Comparison of ENCODE assay signal across 8 cellular contexts in the genomic region with DNA sequence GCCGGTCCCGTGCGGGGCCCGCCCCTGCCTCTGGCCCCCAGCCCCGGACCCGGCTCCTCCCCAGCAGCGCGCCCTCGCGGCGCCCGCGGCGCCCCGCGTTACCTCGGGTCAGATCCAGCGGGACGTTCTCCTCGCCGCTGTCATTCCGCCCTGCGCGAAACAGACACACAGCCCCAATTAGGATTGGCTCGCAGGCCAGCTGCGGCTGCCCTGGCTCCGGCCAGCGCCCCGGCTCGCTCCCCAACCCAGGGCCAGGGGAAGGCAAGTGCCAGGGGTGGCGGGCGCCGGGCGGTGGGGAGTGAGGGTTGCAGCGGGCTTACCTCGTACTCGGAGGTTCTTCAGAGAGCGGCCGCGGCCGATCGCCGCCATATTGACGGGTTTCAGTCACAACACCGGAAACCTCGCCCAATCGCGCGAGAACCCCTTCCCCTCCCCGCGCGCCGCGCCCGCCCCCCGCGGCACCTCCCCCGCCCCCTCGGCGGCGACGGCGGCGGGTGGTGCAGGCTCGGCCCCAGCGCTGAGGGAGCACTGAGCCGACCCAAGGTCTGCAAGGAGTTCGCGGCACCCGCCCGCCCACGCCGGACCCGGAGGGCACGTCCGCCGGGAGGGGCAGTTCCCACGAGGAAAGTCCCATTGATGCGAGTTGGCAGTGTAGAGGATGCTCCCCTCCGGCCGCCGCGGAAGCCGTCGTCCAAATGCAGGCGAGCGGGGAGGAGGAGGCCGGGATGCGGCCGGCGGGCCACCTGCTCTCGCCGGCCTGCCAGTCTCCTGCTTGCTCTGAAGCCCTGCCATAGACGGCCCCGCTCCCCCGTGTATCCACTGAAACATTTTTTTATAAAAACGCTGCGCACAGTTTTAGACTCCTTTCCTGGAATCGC. TPM values are rescaled to one million over a fixed set of nuclear protein-coding genes. Genes with fewer than 3 reads are reported as not detected.
DNase-seq lines count a peak whose midpoint lies in the region; ATAC-seq and TF ChIP-seq lines count a peak whose summit lies in the region.

Gene RICTOR (minus strand): TSS at position 391 of the 878 bp plus-strand sequence. CDS start 22 bp downstream, at position 369.

- DNase-seq in CD4-positive, alpha-beta T cell, result peak; percentile 85 to 92 (median 88)
- DNase-seq in HK-2 (ENCODE audit: unreplicated experiment) (peak; percentile 92), NCI-H82 treated with DMSO at 0.1 percent for 48 hours (lab: John Stamatoyannopoulos, UW; ENCODE audit: unreplicated experiment) (peak; percentile 45), lower lobe of right lung (peak; percentile 95)
- DNase-seq in activated CD8-positive, alpha-beta T cell treated with anti-CD3 and anti-CD28 coated beads for 36 hours, result peak; percentile 93
- DNase-seq in stimulated activated CD4-positive, alpha-beta T cell treated with anti-CD3 and anti-CD28 coated beads, TNF-alpha, amount 100 ng/mL, for 24 hours (ENCODE audit: low read depth in 3 of 3), result peak; percentile 77 to 90 (median 80)

- H3K27ac ChIP-seq in CD4-positive, alpha-beta T cell (ENCODE audit: low read depth, low read length), result peak within 1 kb of the TSS; percentile 97
- peak within 1 kb of the TSS; percentile 97 for H3K27ac ChIP-seq in duodenal mucosa (ENCODE audit: low read depth, low read length)
- H3K27ac ChIP-seq in lower lobe of right lung, result peak within 1 kb of the TSS; percentile 98

- H3K9ac ChIP-seq in duodenal mucosa (ENCODE audit: low read depth in 1 of 2, low read length in 2 of 2), result peak within 1 kb of the TSS; percentile 82 to 92

- peaks cover 50% of the 10 kb centered on the region for H3K36me3 Mint-ChIP-seq in CD4-positive, alpha-beta T cell (ENCODE audit: low read depth)
- peaks cover 13% of the 10 kb centered on the region for H3K36me3 Mint-ChIP-seq in activated CD8-positive, alpha-beta T cell treated with anti-CD3 and anti-CD28 coated beads for 36 hours (ENCODE audit: low read depth)

- H3K4me3 ChIP-seq in duodenal mucosa (ENCODE audit: low read depth in 1 of 2, low read length in 2 of 2), result peak within 1 kb of the TSS; percentile 95 to 97
- peak within 1 kb of the TSS; percentile 91 for H3K4me3 ChIP-seq in lower lobe of right lung

- no peak for TF ChIP-seq CTCF in CD4-positive, alpha-beta T cell (IDR thresholded peaks at IDR 0.05)
- no peak for TF ChIP-seq CTCF in activated CD8-positive, alpha-beta T cell treated with anti-CD3 and anti-CD28 coated beads for 36 hours (IDR thresholded peaks at IDR 0.05)
- no peak for TF ChIP-seq CTCF in lower lobe of right lung (IDR thresholded peaks at IDR 0.05)

- CTCF ChIA-PET in CD4-positive, alpha-beta T cell (lab: Charles Lee), result interaction anchor here (1.6 kb wide), 1 partner anchor 26 kb away, joined by 3 read pairs; no protein-coding TSS in a partner anchor
- CTCF ChIA-PET in activated CD8-positive, alpha-beta T cell treated with anti-CD3 and anti-CD28 coated beads for 36 hours (lab: Charles Lee), result interaction anchor here (1.3 to 1.5 kb wide), 2 partner anchors 68 to 147 kb away, joined by 3 read pairs; no protein-coding TSS in a partner anchor

- peak; percentile 62 for ATAC-seq in CD4-positive, alpha-beta T cell (ENCODE audit: poor library complexity)
- peak; percentile 73 for ATAC-seq in GM19455 (IDR thresholded peaks at IDR 0.05; ENCODE audit: unreplicated experiment)
- ATAC-seq in activated CD8-positive, alpha-beta T cell treated with anti-CD3 and anti-CD28 coated beads for 36 hours, result peak; percentile 86
- peak; percentile 97 to 98 for ATAC-seq in lower lobe of right lung

- peak within 1 kb of the TSS; percentile 100 for H3K4me3 Mint-ChIP-seq in CD4-positive, alpha-beta T cell
- H3K4me3 Mint-ChIP-seq in activated CD8-positive, alpha-beta T cell treated with anti-CD3 and anti-CD28 coated beads for 36 hours, result peak within 1 kb of the TSS; percentile 93

- H3K36me3 ChIP-seq in duodenal mucosa (ENCODE audit: control insufficient read depth in 1 of 2, insufficient read depth in 2 of 2, low read length in 2 of 2) (no peaks in the 10 kb centered on the region), lower lobe of right lung (no peaks in the 10 kb centered on the region)

- intact Hi-C loops in CD4-positive, alpha-beta T cell (cut with DNase I, micrococcal nuclease), result loop anchor here (5.0 kb wide), 3 partner anchors 67 to 128 kb away; no protein-coding TSS in a partner anchor
- intact Hi-C loops in activated CD8-positive, alpha-beta T cell treated with anti-CD3 and anti-CD28 coated beads for 36 hours (cut with micrococcal nuclease), result loop anchor here (10.0 kb wide), 2 partner anchors 79 to 131 kb away; no protein-coding TSS in a partner anchor
- intact Hi-C loops in lower lobe of right lung (cut with DNase I), result no loop called here

- H3K4me1 Mint-ChIP-seq in CD4-positive, alpha-beta T cell (ENCODE audit: low read depth), result peaks cover 65% of the 10 kb centered on the region
- H3K4me1 Mint-ChIP-seq in activated CD8-positive, alpha-beta T cell treated with anti-CD3 and anti-CD28 coated beads for 36 hours (ENCODE audit: low read depth), result peaks cover 31% of the 10 kb centered on the region

- H3K9me3 ChIP-seq in CD4-positive, alpha-beta T cell (ENCODE audit: control insufficient read depth, low read length), result no peaks in the 10 kb centered on the region
- H3K9me3 ChIP-seq in duodenal mucosa (ENCODE audit: control insufficient read depth in 1 of 2, low read length in 2 of 2) (no peaks in the 10 kb centered on the region), lower lobe of right lung (no peaks in the 10 kb centered on the region)

- H3K27me3 Mint-ChIP-seq in CD4-positive, alpha-beta T cell, result peaks cover 11% of the 10 kb centered on the region
- peaks cover 22% of the 10 kb centered on the region for H3K27me3 Mint-ChIP-seq in activated CD8-positive, alpha-beta T cell treated with anti-CD3 and anti-CD28 coated beads for 36 hours

- POLR2A ChIA-PET in CD4-positive, alpha-beta T cell (lab: Charles Lee), result interaction anchor here (0.6 to 1.9 kb wide), 11 partner anchors 12 to 144 kb away, joined by 3 to 10 read pairs (median 5); no protein-coding TSS in a partner anchor
- POLR2A ChIA-PET in activated CD8-positive, alpha-beta T cell treated with anti-CD3 and anti-CD28 coated beads for 36 hours (lab: Charles Lee), result interaction anchor here (0.9 to 1.6 kb wide), 2 partner anchors 15 to 113 kb away, joined by 3 read pairs; no protein-coding TSS in a partner anchor

- peaks cover 18% of the 10 kb centered on the region for H3K27me3 ChIP-seq in CD4-positive, alpha-beta T cell (ENCODE audit: control insufficient read depth, insufficient read depth, low read length)
- no peaks in the 10 kb centered on the region for H3K27me3 ChIP-seq in duodenal mucosa (ENCODE audit: control insufficient read depth in 1 of 2, insufficient read depth in 2 of 2, low read length in 2 of 2)
- no peaks in the 10 kb centered on the region for H3K27me3 ChIP-seq in lower lobe of right lung (ENCODE audit: low read depth)

- H3K4me1 ChIP-seq in duodenal mucosa (ENCODE audit: control insufficient read depth in 1 of 2, insufficient read depth in 2 of 2, low read length in 2 of 2), result peaks cover 16 to 19% of the 10 kb centered on the region in 2 donors
- H3K4me1 ChIP-seq in lower lobe of right lung, result peaks cover 47% of the 10 kb centered on the region

- no peaks in the 10 kb centered on the region for H3K9me3 Mint-ChIP-seq in CD4-positive, alpha-beta T cell
- no peaks in the 10 kb centered on the region for H3K9me3 Mint-ChIP-seq in activated CD8-positive, alpha-beta T cell treated with anti-CD3 and anti-CD28 coated beads for 36 hours

- peak within 1 kb of the TSS; percentile 100 for H3K27ac Mint-ChIP-seq in CD4-positive, alpha-beta T cell
- peak within 1 kb of the TSS; percentile 92 for H3K27ac Mint-ChIP-seq in activated CD8-positive, alpha-beta T cell treated with anti-CD3 and anti-CD28 coated beads for 36 hours

RNA-seq across cellular contexts. Expression of gene RICTOR, which starts in this region (rescaled TPM):
- total RNA-seq in CD4-positive, alpha-beta T cell, result 100 to 1,000 TPM; 125 TPM
- total RNA-seq in activated CD8-positive, alpha-beta T cell treated with anti-CD3 and anti-CD28 coated beads for 36 hours, result 10 to 100 TPM; 23.9 to 26.1 TPM
- 52.1 TPM for total RNA-seq in lower lobe of right lung

Comparison
In these comparisons a context has a peak if more than half of its experiments do, and no peak if none do; other contexts are left out.
1. Peak in every context shown above with its lines: DNase-seq, ATAC-seq, H3K4me3 ChIP-seq and H3K27ac ChIP-seq.
2. DNase-seq: peak in every context shown above with its lines; median percentile 95 in lower lobe of right lung; 93 in activated CD8-positive, alpha-beta T cell treated with anti-CD3 and anti-CD28 coated beads for 36 hours; 92 in HK-2; 88 in CD4-positive, alpha-beta T cell; 80 in stimulated activated CD4-positive, alpha-beta T cell treated with anti-CD3 and anti-CD28 coated beads, TNF-alpha, amount 100 ng/mL, for 24 hours; 45 in NCI-H82 treated with DMSO at 0.1 percent for 48 hours.